Comparison of ENCODE assay signal across 8 cellular contexts in the genomic region with DNA sequence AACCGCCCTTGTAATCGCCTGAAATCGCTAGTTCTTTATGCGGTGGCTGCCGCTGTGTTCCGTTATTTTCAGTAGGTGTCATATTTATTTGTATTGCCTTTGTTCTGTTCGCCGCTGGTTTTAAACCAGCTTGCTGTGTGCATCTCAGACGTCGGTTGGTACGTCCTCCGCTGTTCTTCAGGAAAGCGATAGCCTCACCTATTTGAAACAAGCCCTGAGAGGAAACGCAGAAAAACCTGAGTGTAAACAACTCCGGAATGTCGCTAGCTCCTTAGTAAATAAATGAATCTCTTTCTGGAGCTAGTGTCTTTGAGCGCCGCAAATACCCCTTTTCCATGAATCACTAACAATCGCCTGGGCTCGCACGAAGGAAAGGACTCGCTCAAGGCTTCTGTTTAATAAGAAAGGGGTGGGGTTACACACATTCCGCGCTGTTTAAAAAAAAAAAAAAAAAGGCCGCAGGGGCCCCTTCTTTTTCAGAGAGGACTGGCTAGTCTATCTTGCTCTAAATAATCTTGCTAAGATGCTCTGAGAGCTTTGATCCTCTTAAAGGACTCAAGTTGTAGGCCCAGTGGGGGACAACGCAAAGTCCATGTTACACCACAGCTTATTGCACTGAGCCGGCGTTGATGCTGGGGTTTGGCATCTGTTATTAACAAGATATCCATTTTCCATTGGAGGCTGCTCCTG. TPM values are rescaled to one million over a fixed set of nuclear protein-coding genes. Genes with fewer than 3 reads are reported as not detected.
DNase-seq lines count a peak whose midpoint lies in the region; ATAC-seq and TF ChIP-seq lines count a peak whose summit lies in the region.

No MANE protein-coding gene starts in this region.

- H2AFZ ChIP-seq in smooth muscle cell (ENCODE audit: low read depth): peak overlapping the region; percentile 11

- H3K4me1 ChIP-seq in esophagus squamous epithelium (peaks cover 5 to 73% (median 9%) of the 10 kb centered on the region in 3 donors), smooth muscle cell (ENCODE audit: low read depth) (peaks cover 7% of the 10 kb centered on the region)

- no peak for TF ChIP-seq POLR2A in esophagus squamous epithelium (IDR thresholded peaks at IDR 0.05)

- H3K27me3 ChIP-seq in WERI-Rb-1 (ENCODE audit: insufficient read depth, low read depth, severe bottlenecking) (peaks cover 94% of the 10 kb centered on the region), esophagus squamous epithelium (peaks cover 30 to 100% (median 57%) of the 10 kb centered on the region in 4 donors), smooth muscle cell (ENCODE audit: low read depth) (peaks cover 98% of the 10 kb centered on the region)

- TF ChIP-seq CTCF in WERI-Rb-1 (IDR thresholded peaks at IDR 0.05; ENCODE audit: low read depth, low read length): no peak
- TF ChIP-seq CTCF in esophagus squamous epithelium (IDR thresholded peaks at IDR 0.05): no peak
- no peak for TF ChIP-seq CTCF in smooth muscle cell (IDR thresholded peaks at IDR 0.05; ENCODE audit: borderline replicate concordance, insufficient read depth, poor library complexity, severe bottlenecking)

- H3K4me2 ChIP-seq in smooth muscle cell: peak overlapping the region; percentile 84

- ATAC-seq in HG02798 (IDR thresholded peaks at IDR 0.05; ENCODE audit: poor library complexity, unreplicated experiment): no peak
- ATAC-seq in HG02571 (IDR thresholded peaks at IDR 0.05; ENCODE audit: unreplicated experiment): no peak

- peaks cover 9% of the 10 kb centered on the region for H3K9me3 ChIP-seq in WERI-Rb-1 (ENCODE audit: severe bottlenecking)
- no peaks in the 10 kb centered on the region for H3K9me3 ChIP-seq in esophagus squamous epithelium
- no peaks in the 10 kb centered on the region for H3K9me3 ChIP-seq in smooth muscle cell (replicated peaks; ENCODE audit: low read depth)

- no peaks in the 10 kb centered on the region for H3K79me2 ChIP-seq in smooth muscle cell (ENCODE audit: low read depth)

- no peaks in the 10 kb centered on the region for H4K20me1 ChIP-seq in smooth muscle cell (ENCODE audit: low read depth)

- DNase-seq in HCEC 1CT (peak; percentile 40), WERI-Rb-1 (peak; percentile 69), esophagus squamous epithelium (lab: John Stamatoyannopoulos, UW) (no peak), smooth muscle cell (lab: John Stamatoyannopoulos, UW; ENCODE audit: unreplicated experiment) (no peak), NCI-H2227 treated with DMSO at 0.1 percent for 48 hours (lab: John Stamatoyannopoulos, UW) (no peak), DMS53 treated with DMSO at 0.1 percent for 48 hours (lab: John Stamatoyannopoulos, UW; ENCODE audit: unreplicated experiment) (no peak)

- H3F3A ChIP-seq in smooth muscle cell (ENCODE audit: low read depth): no peaks in the 10 kb centered on the region

- H3K27ac ChIP-seq in WERI-Rb-1: no peak overlapping the region
- H3K27ac ChIP-seq in esophagus squamous epithelium: peak overlapping the region in 2 of 4 donors; percentile 60 to 86
- no peak overlapping the region for H3K27ac ChIP-seq in smooth muscle cell (ENCODE audit: low read depth)

- intact Hi-C loops in esophagus squamous epithelium (cut with DNase I): no loop called here

- H3K4me3 ChIP-seq in WERI-Rb-1 (ENCODE audit: low read depth, low read length): no peak overlapping the region
- peak overlapping the region in 3 of 4 donors; percentile 37 to 62 (median 54) for H3K4me3 ChIP-seq in esophagus squamous epithelium
- H3K4me3 ChIP-seq in smooth muscle cell: peak overlapping the region; percentile 37

- H3K36me3 ChIP-seq in WERI-Rb-1: no peaks in the 10 kb centered on the region
- H3K36me3 ChIP-seq in esophagus squamous epithelium: no peaks in the 10 kb centered on the region
- no peaks in the 10 kb centered on the region for H3K36me3 ChIP-seq in smooth muscle cell (ENCODE audit: low read depth)

- 16 to 23% methylated on average over 26 to 28 of the region's 28 CpGs for WGBS in esophagus squamous epithelium, 2 donors
- 6% methylated on average over 28 of the region's 28 CpGs for WGBS in smooth muscle cell (ENCODE audit: low lambda C conversion rate)

- no peak overlapping the region for H3K9ac ChIP-seq in smooth muscle cell (ENCODE audit: low read depth)

RNA-seq across cellular contexts. Expression of gene HOXD8, which starts 3.0 kb away (rescaled TPM):
- total RNA-seq in esophagus squamous epithelium: 1 to 10 TPM in 3 of 4 donors, not detected in 1; 1.2 to 4.6 (median 1.2) TPM
- total RNA-seq in smooth muscle cell: 0.13 and 2.0 TPM in 2 replicates
- not detected in 2 replicates for polyA plus RNA-seq in smooth muscle cell

RNA-seq across cellular contexts. Expression of gene HOXD9, which starts 10.0 kb away (rescaled TPM):
- total RNA-seq in esophagus squamous epithelium (1 to 10 TPM in 1 of 4 donors, under 1 TPM in 1, not detected in 2; 0.61 to 3.4 TPM), smooth muscle cell (0.45 and 0.49 TPM in 2 replicates)
- polyA plus RNA-seq in smooth muscle cell: 1.4 and 2.2 TPM in 2 replicates

RNA-seq across cellular contexts. Expression of gene HOXD10, which starts 16.0 kb away (rescaled TPM):
- total RNA-seq in esophagus squamous epithelium (under 1 TPM in 2 of 4 donors, not detected in 2; 0.22 to 0.38 TPM), smooth muscle cell (6.7 and 9.9 TPM in 2 replicates)
- 10.6 and 11.4 TPM in 2 replicates for polyA plus RNA-seq in smooth muscle cell

RNA-seq across cellular contexts. Expression of gene HOXD4, which starts 18.8 kb away (rescaled TPM):
- total RNA-seq in esophagus squamous epithelium: 1 to 10 TPM in 1 of 4 donors, under 1 TPM in 1, not detected in 2; 0.31 to 2.5 TPM
- total RNA-seq in smooth muscle cell: 0.09 TPM in 1 of 2 replicates, not detected in the other
- polyA plus RNA-seq in smooth muscle cell: not detected in 2 replicates

RNA-seq across cellular contexts. Expression of gene HOXD3, which starts 24.6 kb away (rescaled TPM):
- total RNA-seq in esophagus squamous epithelium: 1 to 10 TPM in 2 of 4 donors, under 1 TPM in 1, not detected in 1; 0.40 to 2.9 (median 1.5) TPM
- 0.63 TPM in 1 of 2 replicates, not detected in the other for total RNA-seq in smooth muscle cell
- polyA plus RNA-seq in smooth muscle cell: not detected in 2 replicates

Comparison
In these comparisons a context has a peak if more than half of its experiments do, and no peak if none do; other contexts are left out.
1. DNase-seq: peak in HCEC 1CT (single experiment) and WERI-Rb-1 (single experiment); none in esophagus squamous epithelium (single experiment), smooth muscle cell (single experiment), NCI-H2227 treated with DMSO at 0.1 percent for 48 hours (single experiment) and DMS53 treated with DMSO at 0.1 percent for 48 hours (single experiment).